In genomic region chr9:37167456-37167855, GRCh38 we compare ENCODE assay signal across 30 cellular contexts.
"Had no signal": no experiment of that assay in that cellular context is flagged by ENCODE, and none has a peak within 500 bp of the region (broad histone marks: within the 10 kb centered on the region; RNA-seq: fewer than 3 reads in every experiment).

No MANE protein-coding gene starts in this region.

- FAIRE-seq: astrocyte, endometrium, keratinocyte, pancreas had no signal

- H3K27ac Mint-ChIP-seq: activated T-helper 17 cell treated with anti-CD3 and anti-CD28 coated beads, Interleukin-2, amount 50 U/mL, for 72 hours; T-helper 17 cell had no signal

- H3K4me3 ChIP-seq: pancreas, psoas muscle, spleen, tibial nerve had no signal

- H3K27ac ChIP-seq: brain microvascular endothelial cell, pancreas, psoas muscle, spleen, tibial nerve, WERI-Rb-1 had no signal

- H3K4me1 ChIP-seq: pancreas, psoas muscle, tibial nerve had no signal

- H3K4me1 Mint-ChIP-seq: activated T-helper 17 cell treated with anti-CD3 and anti-CD28 coated beads, Interleukin-2, amount 50 U/mL, for 72 hours had no signal

- H3K9me3 ChIP-seq: pancreas, psoas muscle, spleen had no signal

- DNase-seq: activated CD4-positive, alpha-beta T cell treated with anti-CD3 and anti-CD28 coated beads for 48 hours; activated CD4-positive, alpha-beta T cell treated with anti-CD3 and anti-CD28 coated beads, Interleukin-2, amount 50 U/mL, for 48 hours; activated CD8-positive, alpha-beta memory T cell treated with anti-CD3 and anti-CD28 coated beads, Interleukin-2, amount 50 U/mL, for 4 hours; activated gamma-delta T cell treated with Interleukin-2 at 50 U/mL for 16 hours; activated naive CD4-positive, alpha-beta T cell treated with anti-CD3 and anti-CD28 coated beads, Interleukin-2, amount 50 U/mL, for 16 hours; activated T-cell treated with anti-CD3 and anti-CD28 coated beads, Interleukin-2, amount 50 U/mL, for 1 hour; amniotic stem cell; brain microvascular endothelial cell; central memory CD4-positive, alpha-beta T cell; effector CD8-positive, alpha-beta T cell; head of caudate nucleus; hippocampal formation; left colon; mammary epithelial cell; midbrain; naive thymus-derived CD4-positive, alpha-beta T cell; pancreas; psoas muscle; right cardiac atrium; spleen; stimulated activated naive CD4-positive, alpha-beta T cell treated with Interleukin-2 at 50 U/mL for 16 hours; T-helper 17 cell; T1000; WERI-Rb-1 had no signal

- H3K36me3 ChIP-seq: pancreas had no signal

- H3K9me3 Mint-ChIP-seq: activated T-helper 17 cell treated with anti-CD3 and anti-CD28 coated beads, Interleukin-2, amount 50 U/mL, for 72 hours had no signal

- ATAC-seq: activated CD4-positive, CD25-positive, alpha-beta regulatory T cell treated with anti-CD3 and anti-CD28 coated beads, Interleukin-2, amount 50 U/mL, for 24 hours; activated T-helper 17 cell treated with anti-CD3 and anti-CD28 coated beads, Interleukin-2, amount 50 U/mL, for 72 hours; left colon; naive thymus-derived CD4-positive, alpha-beta T cell; pancreas; psoas muscle; right cardiac atrium; T-helper 17 cell had no signal

- H3K27me3 ChIP-seq: brain microvascular endothelial cell, pancreas, spleen, tibial nerve had no signal

- H3K27me3 Mint-ChIP-seq: activated T-helper 17 cell treated with anti-CD3 and anti-CD28 coated beads, Interleukin-2, amount 50 U/mL, for 72 hours; naive thymus-derived CD4-positive, alpha-beta T cell; T-helper 17 cell had no signal

- H3K4me3 Mint-ChIP-seq: activated T-helper 17 cell treated with anti-CD3 and anti-CD28 coated beads, Interleukin-2, amount 50 U/mL, for 72 hours; naive thymus-derived CD4-positive, alpha-beta T cell had no signal
